In genomic region chr9:94801242-94801641, GRCh38 we compare ENCODE assay signal across 12 cellular contexts.
DNase-seq lines count a peak whose midpoint lies in the region; ATAC-seq, FAIRE-seq and TF ChIP-seq lines count a peak whose summit lies in the region.
"Had no signal": no experiment of that assay in that cellular context is flagged by ENCODE, and none has a peak within 500 bp of the region (broad histone marks: within the 10 kb centered on the region; RNA-seq: fewer than 3 reads in every experiment).

No MANE protein-coding gene starts in this region.

- H3K9me3 Mint-ChIP-seq in naive thymus-derived CD8-positive, alpha-beta T cell = no peaks in the 10 kb centered on the region
- H3K9me3 Mint-ChIP-seq: activated naive CD4-positive, alpha-beta T cell treated with anti-CD3 and anti-CD28 coated beads, Interleukin-2, amount 10 ng/mL, durations not matched to agents 7 days and 5 days had no signal

- DNase-seq in NCI-H82 treated with DMSO at 0.1 percent for 48 hours (lab: John Stamatoyannopoulos, UW; ENCODE audit: unreplicated experiment) (peak; percentile 25), myocyte (ENCODE audit: low read depth) (peak; percentile 99), PC-9 (no peak), HepG2 (ENCODE audit: low spot score) (no peak)
- DNase-seq in naive thymus-derived CD8-positive, alpha-beta T cell = no peak
- DNase-seq: activated naive CD4-positive, alpha-beta T cell treated with anti-CD3 and anti-CD28 coated beads, Interleukin-2, amount 10 ng/mL, durations not matched to agents 7 days and 5 days; PC-3; stimulated activated CD4-positive, alpha-beta T cell treated with anti-CD3 and anti-CD28 coated beads, Interleukin-4, amount 100 ng/mL, for 4 hours; stimulated activated naive CD8-positive, alpha-beta T cell treated with anti-CD3 and anti-CD28 coated beads, Interleukin-15, Interleukin-2, amounts not matched to agents 100 U/mL and 50 U/mL, for 24 hours had no signal

- POLR2A ChIA-PET in PC-9 (lab: Charles Lee; ENCODE audit: unreplicated experiment) = interaction anchor here (0.7 kb wide), 1 partner anchor 67 kb away, joined by 3 read pairs; no protein-coding TSS in a partner anchor
- POLR2A ChIA-PET in HepG2 (lab: Yijun Ruan, JAX) = no interaction called here
- POLR2A ChIA-PET in naive thymus-derived CD8-positive, alpha-beta T cell (lab: Charles Lee) = no interaction called here

- H3K4me3 ChIP-seq in PC-9 (no peak overlapping the region), HepG2 (replicated peaks in 1 of 3; ENCODE audit: insufficient read depth in 1 of 3, low read depth in 2 of 3, low read length in 3 of 3) (no peak overlapping the region)

- H3K9ac ChIP-seq in HepG2 (ENCODE audit: insufficient read depth, low read depth, low read length) = no peak overlapping the region

- no peak for TF ChIP-seq POLR2A in HepG2 (IDR thresholded peaks at IDR 0.05; ENCODE audit: insufficient read depth in 1 of 2, low read depth in 2 of 2, low read length in 2 of 2)

- peaks cover 14% of the 10 kb centered on the region; the same call in 1 of the 2 replicates for H3K79me2 ChIP-seq in PC-9 (ENCODE audit: low read depth)
- H3K79me2 ChIP-seq in HepG2 (ENCODE audit: insufficient read depth, low read length) = no peaks in the 10 kb centered on the region

- TF ChIP-seq EP300 in HepG2 (IDR thresholded peaks at IDR 0.05; ENCODE audit: low read depth in 2 of 2, low read length in 2 of 2) = no peak
- TF ChIP-seq EP300 in HepG2 (CRISPR knock-in tag; IDR thresholded peaks at IDR 0.05; ENCODE audit: borderline replicate concordance) = no peak

- peaks cover 26% of the 10 kb centered on the region for H3F3A ChIP-seq in PC-9 (ENCODE audit: insufficient read depth, low read depth)

- no peak for FAIRE-seq in HepG2 (lab: Jason Lieb, UNC)

- no peak overlapping the region for H3K4me3 Mint-ChIP-seq in naive thymus-derived CD8-positive, alpha-beta T cell
- H3K4me3 Mint-ChIP-seq: activated naive CD4-positive, alpha-beta T cell treated with anti-CD3 and anti-CD28 coated beads, Interleukin-2, amount 10 ng/mL, durations not matched to agents 7 days and 5 days had no signal

- intact Hi-C loops in PC-9 (cut with micrococcal nuclease; ENCODE audit: unreplicated experiment) (no loop called here), HepG2 (cut with micrococcal nuclease; ENCODE audit: unreplicated experiment) (no loop called here)

- peaks cover 53% of the 10 kb centered on the region for H3K4me1 ChIP-seq in PC-9 (replicated peaks; ENCODE audit: insufficient read depth)
- peaks cover 35% of the 10 kb centered on the region for H3K4me1 ChIP-seq in HepG2 (ENCODE audit: insufficient read depth, low read length)

- no peak for TF ChIP-seq CTCF in PC-9 (conservative IDR thresholded peaks at IDR 0.05)
- no peak for TF ChIP-seq CTCF in HepG2 (CRISPR knock-in tag; IDR thresholded peaks at IDR 0.05)

- H3K4me1 Mint-ChIP-seq in naive thymus-derived CD8-positive, alpha-beta T cell = peaks cover 0 to 13% (median 4%) of the 10 kb centered on the region in 4 donors

- WGBS in HepG2 (ENCODE audit: low lambda C conversion rate) = 94% methylated on average over 1 of the region's 1 CpG

- H3K27me3 Mint-ChIP-seq in naive thymus-derived CD8-positive, alpha-beta T cell = no peaks in the 10 kb centered on the region
- H3K27me3 Mint-ChIP-seq: activated naive CD4-positive, alpha-beta T cell treated with anti-CD3 and anti-CD28 coated beads, Interleukin-2, amount 10 ng/mL, durations not matched to agents 7 days and 5 days had no signal

- H3K9me2 ChIP-seq in PC-9 (ENCODE audit: insufficient read depth) = no peaks in the 10 kb centered on the region

- peaks cover 7 to 46% (median 40%) of the 10 kb centered on the region in 3 donors for H3K36me3 Mint-ChIP-seq in naive thymus-derived CD8-positive, alpha-beta T cell

- H2AFZ ChIP-seq in PC-9 (no peak overlapping the region), HepG2 (ENCODE audit: low read length) (no peak overlapping the region)

- peaks cover 12% of the 10 kb centered on the region; the same call in 1 of the 2 replicates for H3K36me3 ChIP-seq in PC-9 (ENCODE audit: low read depth)
- peaks cover 5 to 24% of the 10 kb centered on the region in 2 experiments for H3K36me3 ChIP-seq in HepG2 (replicated peaks in 1 of 2; ENCODE audit: control insufficient read depth in 1 of 2, insufficient read depth in 2 of 2, low read length in 2 of 2)

- H3K27me3 ChIP-seq in PC-9 (ENCODE audit: insufficient read depth, low read depth) (no peaks in the 10 kb centered on the region), HepG2 (ENCODE audit: control insufficient read depth in 1 of 2, insufficient read depth in 2 of 2, low read length in 2 of 2) (no peaks in the 10 kb centered on the region)

- H3K27ac ChIP-seq in cingulate gyrus (ENCODE audit: low read depth, low read length) (peak overlapping the region; percentile 78), temporal lobe (ENCODE audit: low read depth, low read length) (peak overlapping the region; percentile 90), PC-9 (no peak overlapping the region), HepG2 (ENCODE audit: extremely low read length, insufficient read depth, low read length) (no peak overlapping the region)

- ATAC-seq in GM18502 (IDR thresholded peaks at IDR 0.05; ENCODE audit: poor library complexity, unreplicated experiment) (no peak), HepG2 (no peak)
- no peak for ATAC-seq in naive thymus-derived CD8-positive, alpha-beta T cell
- ATAC-seq: PC-3; stimulated activated naive CD8-positive, alpha-beta T cell treated with anti-CD3 and anti-CD28 coated beads, Interleukin-15, Interleukin-2, amounts not matched to agents 100 U/mL and 50 U/mL, for 24 hours had no signal

- H3K27ac Mint-ChIP-seq in naive thymus-derived CD8-positive, alpha-beta T cell = no peak overlapping the region
- H3K27ac Mint-ChIP-seq: activated naive CD4-positive, alpha-beta T cell treated with anti-CD3 and anti-CD28 coated beads, Interleukin-2, amount 10 ng/mL, durations not matched to agents 7 days and 5 days had no signal

- H3K9me3 ChIP-seq in PC-9 (ENCODE audit: insufficient read depth, low read depth) (no peaks in the 10 kb centered on the region), HepG2 (ENCODE audit: low read length) (no peaks in the 10 kb centered on the region)

- CTCF ChIA-PET in PC-9 (lab: Charles Lee) (no interaction called here), HepG2 (lab: Yijun Ruan, JAX; ENCODE audit: low intra/inter-chr PET ratio, low total read pairs) (no interaction called here)

- H3K4me2 ChIP-seq in PC-9 (no peak overlapping the region), HepG2 (ENCODE audit: low read depth, low read length) (no peak overlapping the region)

- no peak for TF ChIP-seq RAD21 in HepG2 (CRISPR knock-in tag; IDR thresholded peaks at IDR 0.05)

- in situ Hi-C loops in HepG2 (cut with HindIII; ENCODE audit: extremely low pct_ligation_motif_present, low pct_unique_long_range_greater_than_20kb) = no loop called here

- BruUV-seq in PC-9 (replicated peaks; lab: Mats Ljungman, UMichigan) (no TSS peak), HepG2 (replicated peaks; lab: Mats Ljungman, UMichigan) (no TSS peak)

- no peaks in the 10 kb centered on the region for H4K20me1 ChIP-seq in PC-9 (ENCODE audit: insufficient read depth)
- H4K20me1 ChIP-seq in HepG2 (ENCODE audit: insufficient read depth, low read length) = no peaks in the 10 kb centered on the region

TF ChIP-seq in HepG2, 621 proteins besides CTCF, POLR2A, EP300 and RAD21 (continues in another document):
- no peak for TF ChIP-seq ZNF383 (CRISPR knock-in tag; IDR thresholded peaks at IDR 0.05; ENCODE audit: borderline replicate concordance)
- TF ChIP-seq ARNT2 (CRISPR knock-in tag; IDR thresholded peaks at IDR 0.05; ENCODE audit: low read depth) = no peak
- no peak for TF ChIP-seq HIVEP1 (CRISPR knock-in tag; IDR thresholded peaks at IDR 0.05)
- no peak for TF ChIP-seq ZSCAN22 (CRISPR knock-in tag; IDR thresholded peaks at IDR 0.05)
- TF ChIP-seq TFAP4 (IDR thresholded peaks at IDR 0.05; ENCODE audit: borderline replicate concordance, low read depth) = no peak
- TF ChIP-seq ZNF337 (CRISPR knock-in tag; IDR thresholded peaks at IDR 0.05; ENCODE audit: borderline replicate concordance, low read depth) = no peak
- no peak for TF ChIP-seq YY1 (IDR thresholded peaks at IDR 0.05; ENCODE audit: insufficient read depth, insufficient replicate concordance, low read depth, low read length)
- no peak for TF ChIP-seq ZEB1 (IDR thresholded peaks at IDR 0.05; ENCODE audit: insufficient replicate concordance, low read depth)
- no peak for TF ChIP-seq MYNN (CRISPR knock-in tag; IDR thresholded peaks at IDR 0.05; ENCODE audit: low read depth)
- TF ChIP-seq CREB3 (CRISPR knock-in tag; IDR thresholded peaks at IDR 0.05) = no peak
- no peak for TF ChIP-seq SETDB1 (CRISPR knock-in tag; IDR thresholded peaks at IDR 0.05; ENCODE audit: borderline replicate concordance)
- no peak for TF ChIP-seq SRSF9 (IDR thresholded peaks at IDR 0.05; ENCODE audit: borderline replicate concordance, insufficient read depth, low read depth, low read length, poor library complexity, severe bottlenecking)
- TF ChIP-seq, protein P1, sequence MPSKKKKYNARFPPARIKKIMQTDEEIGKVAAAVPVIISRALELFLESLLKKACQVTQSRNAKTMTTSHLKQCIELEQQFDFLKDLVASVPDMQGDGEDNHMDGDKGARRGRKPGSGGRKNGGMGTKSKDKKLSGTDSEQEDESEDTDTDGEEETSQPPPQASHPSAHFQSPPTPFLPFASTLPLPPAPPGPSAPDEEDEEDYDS (CRISPR knock-in tag; IDR thresholded peaks at IDR 0.05) = no peak

Comparison
In these comparisons a context has a peak if more than half of its experiments do, and no peak if none do; other contexts are left out.
1. DNase-seq: peak in NCI-H82 treated with DMSO at 0.1 percent for 48 hours (single experiment) and myocyte (single experiment); none in PC-9 (0 of 2), HepG2 (single experiment) and naive thymus-derived CD8-positive, alpha-beta T cell (0 of 10).
2. H3K27ac ChIP-seq: peak in cingulate gyrus (single experiment) and temporal lobe (single experiment); none in PC-9 (single experiment) and HepG2 (single experiment).